ENCODE assay signal across 16 cellular contexts in genomic region chr2:107595749-107596148, GRCh38.
DNase-seq lines count a peak whose midpoint lies in the region; ATAC-seq and TF ChIP-seq lines count a peak whose summit lies in the region.
"Had no signal": no experiment of that assay in that cellular context is flagged by ENCODE, and none has a peak within 500 bp of the region (broad histone marks: within the 10 kb centered on the region; RNA-seq: fewer than 3 reads in every experiment).

No MANE protein-coding gene starts in this region.

- H3K4me1 ChIP-seq in mesodermal cell (ENCODE audit: control insufficient read depth, insufficient read depth, low read length, poor library complexity, severe bottlenecking), result peaks cover 26% of the 10 kb centered on the region
- no peaks in the 10 kb centered on the region for H3K4me1 ChIP-seq in MM.1S (ENCODE audit: low read length)

- no peak for ATAC-seq in GM21390 (IDR thresholded peaks at IDR 0.05; ENCODE audit: unreplicated experiment)
- ATAC-seq: sciatic nerve had no signal

- TF ChIP-seq CTCF in choroid plexus epithelial cell (conservative IDR thresholded peaks at IDR 0.05; ENCODE audit: low read depth, low read length), result no peak
- no peak for TF ChIP-seq CTCF in MM.1S (IDR thresholded peaks at IDR 0.05; ENCODE audit: low read length)

- no peak overlapping the region for H3K4me2 ChIP-seq in MM.1S (ENCODE audit: low read depth, low read length)

- no peaks in the 10 kb centered on the region for H3K36me3 ChIP-seq in MG63
- no peaks in the 10 kb centered on the region for H3K36me3 ChIP-seq in mesodermal cell (ENCODE audit: control insufficient read depth, insufficient read depth, low read length)
- no peaks in the 10 kb centered on the region for H3K36me3 ChIP-seq in MM.1S (replicated peaks; ENCODE audit: insufficient read depth, low read length)

- no peak overlapping the region for H2AFZ ChIP-seq in MM.1S (ENCODE audit: low read length)

- H3K9ac ChIP-seq in MM.1S (ENCODE audit: low read length), result no peak overlapping the region

- H3K9me2 ChIP-seq in MM.1S (replicated peaks; ENCODE audit: insufficient read depth, low read length), result no peaks in the 10 kb centered on the region

- in situ Hi-C loops in ACHN (cut with HindIII; ENCODE audit: low pct_ligation_motif_present, low pct_unique_long_range_greater_than_20kb, low sequenced_read_pairs), result no loop called here

- H3K9me3 ChIP-seq in MG63 (no peaks in the 10 kb centered on the region; the same call in 1 of the 2 replicates), mesodermal cell (ENCODE audit: control insufficient read depth, low read length) (no peaks in the 10 kb centered on the region), MM.1S (replicated peaks; ENCODE audit: insufficient read depth, low read length) (no peaks in the 10 kb centered on the region)

- 67 to 68% methylated on average over 3 of the region's 4 CpGs for WGBS in mesodermal cell (ENCODE audit: insufficient coverage in 2 of 2), 2 experiments

- H3K4me3 ChIP-seq in MG63 (no peak overlapping the region), choroid plexus epithelial cell (ENCODE audit: low read depth, low read length) (no peak overlapping the region), mesodermal cell (ENCODE audit: extremely low read depth, insufficient read depth, low read length, poor library complexity, severe bottlenecking) (no peak overlapping the region), MM.1S (ENCODE audit: low read length) (no peak overlapping the region)
- H3K4me3 ChIP-seq: lung had no signal

- H3K27me3 ChIP-seq in MG63, result no peaks in the 10 kb centered on the region
- no peaks in the 10 kb centered on the region for H3K27me3 ChIP-seq in MM.1S (replicated peaks; ENCODE audit: insufficient read depth, low read length)

- no peaks in the 10 kb centered on the region for H4K20me1 ChIP-seq in MM.1S (ENCODE audit: insufficient read depth, low read length)

- peak; percentile 63 for DNase-seq in AG20443 (ENCODE audit: low spot score)
- DNase-seq in MG63, result peak; percentile 18
- peak; percentile 67 for DNase-seq in choroid plexus epithelial cell (ENCODE audit: low read depth)
- no peak for DNase-seq in NCI-H2107 (lab: John Stamatoyannopoulos, UW)
- no peak for DNase-seq in MM.1S
- DNase-seq in ACHN, result no peak
- DNase-seq: activated CD4-positive, alpha-beta T cell treated with anti-CD3 and anti-CD28 coated beads, Interleukin-2, amount 50 U/mL, for 48 hours; C1 segment of cervical spinal cord; H9; nephron progenitor cell; stimulated activated CD4-positive, alpha-beta T cell treated with anti-CD3 and anti-CD28 coated beads, Interleukin-4, amount 100 ng/mL, for 4 hours; trophoblast cell had no signal

- H3K27ac ChIP-seq in mesodermal cell (ENCODE audit: low read depth, low read length, severe bottlenecking) (peak overlapping the region; percentile 6), MM.1S (ENCODE audit: low read length) (no peak overlapping the region)

- H3K79me2 ChIP-seq in MM.1S (ENCODE audit: low read length), result no peaks in the 10 kb centered on the region

- H3F3A ChIP-seq in MM.1S (ENCODE audit: insufficient read depth, low read length), result no peaks in the 10 kb centered on the region

Comparison
In these comparisons a context has a peak if more than half of its experiments do, and no peak if none do; other contexts are left out.
1. DNase-seq: peak in AG20443 (single experiment), MG63 (single experiment) and choroid plexus epithelial cell (single experiment); none in NCI-H2107 (single experiment), MM.1S (single experiment) and ACHN (single experiment).